In genomic region chr11:14520902-14521151, GRCh38 we compare ENCODE assay signal across 8 cellular contexts. TPM values are rescaled to one million over a fixed set of nuclear protein-coding genes. Genes with fewer than 3 reads are reported as not detected.
DNase-seq lines count a peak whose midpoint lies in the region; ATAC-seq and TF ChIP-seq lines count a peak whose summit lies in the region.

No MANE protein-coding gene starts in this region.

- no peak for TF ChIP-seq CTCF in neutrophil (IDR thresholded peaks at IDR 0.05)

- peaks cover 16% of the 10 kb centered on the region for H3K4me1 ChIP-seq in effector memory CD4-positive, alpha-beta T cell (ENCODE audit: control insufficient read depth, insufficient read depth, low read length, poor library complexity, severe bottlenecking)
- H3K4me1 ChIP-seq in neutrophil (ENCODE audit: control insufficient read depth in 1 of 2, insufficient read depth in 1 of 2, low read depth in 1 of 2, low read length in 1 of 2) = peaks cover 16 to 21% of the 10 kb centered on the region in 2 experiments

- H3K36me3 ChIP-seq in effector memory CD4-positive, alpha-beta T cell (ENCODE audit: control insufficient read depth, insufficient read depth, low read length) = peaks cover 8% of the 10 kb centered on the region
- H3K36me3 ChIP-seq in neutrophil = peaks cover 16% of the 10 kb centered on the region

- H3K9me3 ChIP-seq in effector memory CD4-positive, alpha-beta T cell (ENCODE audit: control insufficient read depth, low read length) = no peaks in the 10 kb centered on the region
- H3K9me3 ChIP-seq in neutrophil = no peaks in the 10 kb centered on the region

- ATAC-seq in HG03135 (IDR thresholded peaks at IDR 0.05; ENCODE audit: unreplicated experiment) (no peak), GM18502 (IDR thresholded peaks at IDR 0.05; ENCODE audit: poor library complexity, unreplicated experiment) (no peak)

- DNase-seq in COR-L47 (lab: John Stamatoyannopoulos, UW) = peak; percentile 27
- DNase-seq in NCI-H748 (lab: John Stamatoyannopoulos, UW; ENCODE audit: unreplicated experiment) = peak; percentile 51
- DNase-seq in effector memory CD4-positive, alpha-beta T cell = no peak
- DNase-seq in HT-29 (ENCODE audit: low spot score) = no peak
- no peak for DNase-seq in SKM-1 treated with dmso at 0.1 percent for 144 hours (lab: John Stamatoyannopoulos, UW; ENCODE audit: unreplicated experiment)

- no peaks in the 10 kb centered on the region for H3K27me3 ChIP-seq in effector memory CD4-positive, alpha-beta T cell (replicated peaks; ENCODE audit: control insufficient read depth, insufficient read depth, low read length, poor library complexity, severe bottlenecking)
- no peaks in the 10 kb centered on the region for H3K27me3 ChIP-seq in neutrophil

- peak overlapping the region; percentile 87 for H3K4me3 ChIP-seq in effector memory CD4-positive, alpha-beta T cell (ENCODE audit: insufficient read depth, low read depth, low read length, poor library complexity, severe bottlenecking)
- H3K4me3 ChIP-seq in neutrophil (ENCODE audit: low read depth in 1 of 2, low read length in 1 of 2) = peak overlapping the region; percentile 77 to 95

- H3K27ac ChIP-seq in effector memory CD4-positive, alpha-beta T cell (ENCODE audit: insufficient read depth, low read length, poor library complexity, severe bottlenecking) = peak overlapping the region; percentile 92
- H3K27ac ChIP-seq in neutrophil = peak overlapping the region; percentile 94

RNA-seq across cellular contexts. Expression of gene PSMA1, which starts 0.6 kb away (rescaled TPM):
- 121 and 139 TPM in 2 replicates for total RNA-seq in HT-29 (2014; rRNA removed; shearing (Covaris generic))

RNA-seq across cellular contexts. Expression of gene COPB1, which starts 21.2 kb away (rescaled TPM):
- total RNA-seq in HT-29 (2014; rRNA removed; shearing (Covaris generic)) = 70.9 and 77.0 TPM in 2 replicates

Comparison
In these comparisons a context has a peak if more than half of its experiments do, and no peak if none do; other contexts are left out.
1. DNase-seq: peak in COR-L47 (single experiment) and NCI-H748 (single experiment); none in effector memory CD4-positive, alpha-beta T cell (0 of 3), HT-29 (single experiment) and SKM-1 treated with dmso at 0.1 percent for 144 hours (single experiment).